Comparison of ENCODE assay signal across 1 cellular context in genomic region chr20:62368303-62368628, GRCh38.
TF ChIP-seq lines count a peak whose summit lies in the region.

No MANE protein-coding gene starts in this region.

TF ChIP-seq in HepG2, 621 proteins besides CTCF, POLR2A, EP300 and RAD21 (continued from another document):
- TF ChIP-seq JUNB (CRISPR knock-in tag; IDR thresholded peaks at IDR 0.05; ENCODE audit: borderline replicate concordance) (no peak), HNRNPH1 (optimal IDR thresholded peaks at IDR 0.05; ENCODE audit: low read depth, low read length) (no peak), NFKB2 (CRISPR knock-in tag; IDR thresholded peaks at IDR 0.05; ENCODE audit: borderline replicate concordance) (no peak), ZXDC (CRISPR knock-in tag; IDR thresholded peaks at IDR 0.05) (peak; percentile 74; the same call in 1 of the 2 replicates), ISL2 (CRISPR knock-in tag; IDR thresholded peaks at IDR 0.05) (no peak), ZNF496 (CRISPR knock-in tag; IDR thresholded peaks at IDR 0.05; ENCODE audit: insufficient replicate concordance) (no peak), ZNF280D (CRISPR knock-in tag; IDR thresholded peaks at IDR 0.05) (no peak; the same call in 1 of the 2 replicates), ZNF160 (CRISPR knock-in tag; IDR thresholded peaks at IDR 0.05) (no peak), MAZ (IDR thresholded peaks at IDR 0.05; ENCODE audit: borderline replicate concordance, low read depth, low read length) (no peak), MAZ (CRISPR knock-in tag; IDR thresholded peaks at IDR 0.05; ENCODE audit: low read depth) (no peak), JUN (CRISPR knock-in tag; IDR thresholded peaks at IDR 0.05) (no peak), ATF3 (CRISPR knock-in tag; IDR thresholded peaks at IDR 0.05) (no peak), KLF11 (CRISPR knock-in tag; IDR thresholded peaks at IDR 0.05) (no peak), SIX4 (CRISPR knock-in tag; IDR thresholded peaks at IDR 0.05) (peak; percentile 8; the same call in 1 of the 2 replicates), TRIM22 (IDR thresholded peaks at IDR 0.05) (no peak), BCL3 (CRISPR knock-in tag; IDR thresholded peaks at IDR 0.05) (no peak; the same call in 1 of the 2 replicates), CENPX (CRISPR knock-in tag; IDR thresholded peaks at IDR 0.05) (no peak), DRAP1 (CRISPR knock-in tag; IDR thresholded peaks at IDR 0.05) (no peak), TERF1 (CRISPR knock-in tag; IDR thresholded peaks at IDR 0.05) (no peak)
TF ChIP-seq in HepG2: peak in this region for 81.
